In the genomic region with DNA sequence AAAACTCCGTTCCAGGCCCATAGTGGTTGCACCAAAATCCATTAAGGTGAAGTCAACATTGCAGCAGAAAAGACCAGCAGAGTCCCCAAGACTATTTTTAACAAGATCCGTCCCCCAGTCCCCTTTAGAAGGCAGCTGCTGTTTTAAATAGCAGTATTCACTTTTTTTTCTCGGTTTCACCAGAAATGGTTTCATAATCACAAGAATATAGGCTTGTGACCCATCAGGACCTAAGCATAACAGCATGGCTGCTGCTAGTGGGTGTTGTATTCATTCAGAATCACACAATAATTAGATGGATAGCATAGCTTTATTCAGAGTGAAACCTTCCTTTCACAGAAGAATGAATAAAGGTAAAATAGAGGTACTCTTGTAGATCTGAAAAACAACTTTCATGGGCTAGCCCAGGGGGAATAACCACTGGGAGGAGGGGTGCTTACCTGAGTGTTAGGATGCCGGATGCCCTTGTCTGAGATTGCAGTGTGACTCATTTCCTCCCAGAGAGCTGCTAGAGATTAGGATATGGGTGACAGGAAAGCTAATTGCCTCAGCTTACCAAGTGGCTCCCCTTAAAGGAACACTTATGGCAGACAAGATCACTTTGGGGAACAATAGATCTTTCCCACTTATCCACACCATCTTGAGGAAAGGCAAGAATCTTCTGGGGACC, we compare ENCODE assay signal across 15 cellular contexts. TPM values are rescaled to one million over a fixed set of nuclear protein-coding genes. Genes with fewer than 3 reads are reported as not detected.
DNase-seq lines count a peak whose midpoint lies in the region; ATAC-seq and TF ChIP-seq lines count a peak whose summit lies in the region.
"Had no signal": no experiment of that assay in that cellular context is flagged by ENCODE, and none has a peak within 500 bp of the region (broad histone marks: within the 10 kb centered on the region; RNA-seq: fewer than 3 reads in every experiment).

No MANE protein-coding gene starts in this region.

- no peaks in the 10 kb centered on the region for H3K4me1 Mint-ChIP-seq in progenitor cell of endocrine pancreas (ENCODE audit: low read depth)
- H3K4me1 Mint-ChIP-seq: naive thymus-derived CD8-positive, alpha-beta T cell had no signal

- TF ChIP-seq CTCF in left lung (IDR thresholded peaks at IDR 0.05) (no peak), progenitor cell of endocrine pancreas (IDR thresholded peaks at IDR 0.05; ENCODE audit: unreplicated experiment) (no peak)

- no peaks in the 10 kb centered on the region for H3K27me3 ChIP-seq in left lung
- H3K27me3 ChIP-seq: SJCRH30 had no signal

- H3K27ac Mint-ChIP-seq in progenitor cell of endocrine pancreas = no peak overlapping the region
- H3K27ac Mint-ChIP-seq: activated CD4-positive, alpha-beta memory T cell treated with anti-CD3 and anti-CD28 coated beads for 36 hours; naive thymus-derived CD8-positive, alpha-beta T cell had no signal

- H3K4me3 ChIP-seq in left lung = no peak overlapping the region
- H3K4me3 ChIP-seq: SJCRH30, stomach had no signal

- peak; percentile 10 for DNase-seq in ELR (ENCODE audit: low read depth)
- DNase-seq in left lung = no peak
- DNase-seq in T1000 (lab: John Stamatoyannopoulos, UW) = no peak
- no peak for DNase-seq in NCI-H82 treated with DMSO at 0.1 percent for 48 hours (lab: John Stamatoyannopoulos, UW; ENCODE audit: unreplicated experiment)
- DNase-seq in progenitor cell of endocrine pancreas (ENCODE audit: low spot score, unreplicated experiment) = no peak
- DNase-seq: activated CD4-positive, alpha-beta memory T cell treated with anti-CD3 and anti-CD28 coated beads for 36 hours; naive thymus-derived CD8-positive, alpha-beta T cell; NCI-H2081 treated with DMSO at 0.1 percent for 48 hours; SJCRH30; stomach had no signal

- H3K36me3 ChIP-seq in left lung = no peaks in the 10 kb centered on the region
- H3K36me3 ChIP-seq: SJCRH30, stomach had no signal

- no peaks in the 10 kb centered on the region for H3K36me3 Mint-ChIP-seq in progenitor cell of endocrine pancreas (ENCODE audit: insufficient read depth)
- H3K36me3 Mint-ChIP-seq: activated CD4-positive, alpha-beta memory T cell treated with anti-CD3 and anti-CD28 coated beads for 36 hours had no signal

- H3K4me3 Mint-ChIP-seq in progenitor cell of endocrine pancreas (ENCODE audit: low read depth) = no peak overlapping the region
- H3K4me3 Mint-ChIP-seq: activated CD4-positive, alpha-beta memory T cell treated with anti-CD3 and anti-CD28 coated beads for 36 hours; naive thymus-derived CD8-positive, alpha-beta T cell had no signal

- H3K4me1 ChIP-seq in left lung = no peaks in the 10 kb centered on the region
- H3K4me1 ChIP-seq: SJCRH30, stomach had no signal

- ATAC-seq in GM19035 (IDR thresholded peaks at IDR 0.05; ENCODE audit: unreplicated experiment) (peak; percentile 72), HG02588 (IDR thresholded peaks at IDR 0.05; ENCODE audit: unreplicated experiment) (peak; percentile 89), HG03565 (IDR thresholded peaks at IDR 0.05; ENCODE audit: unreplicated experiment) (peak; percentile 83), left lung (no peak)
- ATAC-seq: naive thymus-derived CD8-positive, alpha-beta T cell had no signal

- H3K27me3 Mint-ChIP-seq in progenitor cell of endocrine pancreas = no peaks in the 10 kb centered on the region

- no peaks in the 10 kb centered on the region for H3K9me3 Mint-ChIP-seq in progenitor cell of endocrine pancreas (ENCODE audit: low read depth)
- H3K9me3 Mint-ChIP-seq: activated CD4-positive, alpha-beta memory T cell treated with anti-CD3 and anti-CD28 coated beads for 36 hours had no signal

- H3K27ac ChIP-seq in left lung = no peak overlapping the region
- H3K27ac ChIP-seq: epithelial cell of prostate, HL-60, SJCRH30, stomach had no signal

- intact Hi-C loops in left lung (cut with DNase I) = no loop called here

- peaks cover 0 to 3% of the 10 kb centered on the region in 2 donors for H3K9me3 ChIP-seq in left lung
- H3K9me3 ChIP-seq: SJCRH30 had no signal

RNA-seq across cellular contexts. Expression of a gene that starts 35.0 kb away (rescaled TPM):
- 10 to 100 TPM; 16.8 to 65.3 TPM for total RNA-seq in left lung
- 0.57 and 0.67 TPM in 2 replicates for total RNA-seq in progenitor cell of endocrine pancreas
- total RNA-seq: activated CD4-positive, alpha-beta memory T cell treated with anti-CD3 and anti-CD28 coated beads for 36 hours; naive thymus-derived CD8-positive, alpha-beta T cell; SJCRH30 had no signal

Comparison
In these comparisons a context has a peak if more than half of its experiments do, and no peak if none do; other contexts are left out.
1. RNA of a gene that starts 35.0 kb away (total RNA-seq): 16.8 to 65.3 TPM in left lung; 0.57 to 0.67 TPM in progenitor cell of endocrine pancreas; every median in the first group is over 10 times any median in the second.